In genomic region chr11:112277029-112277428, GRCh38 we compare ENCODE assay signal across 20 cellular contexts. TPM values are rescaled to one million over a fixed set of nuclear protein-coding genes. Genes with fewer than 3 reads are reported as not detected.
DNase-seq lines count a peak whose midpoint lies in the region; ATAC-seq and TF ChIP-seq lines count a peak whose summit lies in the region.
"Had no signal": no experiment of that assay in that cellular context is flagged by ENCODE, and none has a peak within 500 bp of the region (broad histone marks: within the 10 kb centered on the region; RNA-seq: fewer than 3 reads in every experiment).

No MANE protein-coding gene starts in this region.

- ATAC-seq in activated naive CD8-positive, alpha-beta T cell treated with anti-CD3 and anti-CD28 coated beads, Interleukin-2, amount 50 U/mL, for 24 hours: no peak
- ATAC-seq: CD8-positive, alpha-beta T cell; HCT116 had no signal

- no peaks in the 10 kb centered on the region for H3K27me3 ChIP-seq in BLaER1
- no peaks in the 10 kb centered on the region for H3K27me3 ChIP-seq in BLaER1 treated with 17β-estradiol and CSF1 and Interleukin-3, amounts not matched to agents 10 nM and 100 nM
- H3K27me3 ChIP-seq in CD4-positive, alpha-beta memory T cell (ENCODE audit: insufficient read depth, low read length): no peaks in the 10 kb centered on the region
- H3K27me3 ChIP-seq: BE2C had no signal

- H4K20me1 ChIP-seq in BLaER1: no peaks in the 10 kb centered on the region
- no peaks in the 10 kb centered on the region for H4K20me1 ChIP-seq in BLaER1 treated with 17β-estradiol and CSF1 and Interleukin-3, amounts not matched to agents 10 nM and 100 nM

- no peaks in the 10 kb centered on the region for H3K36me3 ChIP-seq in BLaER1
- no peaks in the 10 kb centered on the region for H3K36me3 ChIP-seq in BLaER1 treated with 17β-estradiol and CSF1 and Interleukin-3, amounts not matched to agents 10 nM and 100 nM
- H3K36me3 ChIP-seq in CD4-positive, alpha-beta memory T cell (ENCODE audit: insufficient read depth, low read length): no peaks in the 10 kb centered on the region
- H3K36me3 ChIP-seq: BE2C had no signal

- no peak overlapping the region for H3K9ac ChIP-seq in BLaER1
- H3K9ac ChIP-seq in BLaER1 treated with 17β-estradiol and CSF1 and Interleukin-3, amounts not matched to agents 10 nM and 100 nM: no peak overlapping the region

- no peak overlapping the region for H3K4me3 ChIP-seq in BLaER1
- H3K4me3 ChIP-seq in BLaER1 treated with 17β-estradiol and CSF1 and Interleukin-3, amounts not matched to agents 10 nM and 100 nM: no peak overlapping the region
- no peak overlapping the region for H3K4me3 ChIP-seq in CD4-positive, alpha-beta memory T cell (ENCODE audit: low read length in 2 of 2)

- DNase-seq in MV-4-11 (lab: John Stamatoyannopoulos, UW) (peak; percentile 8), chondrocyte (ENCODE audit: low spot score) (no peak), amniotic stem cell (lab: John Stamatoyannopoulos, UW) (no peak), NCI-H446 (lab: John Stamatoyannopoulos, UW) (no peak)
- no peak for DNase-seq in activated naive CD8-positive, alpha-beta T cell treated with anti-CD3 and anti-CD28 coated beads, Interleukin-2, amount 50 U/mL, for 24 hours
- DNase-seq in CD4-positive, alpha-beta memory T cell: no peak
- DNase-seq: ACHN; BE2C; Calu3; CD8-positive, alpha-beta T cell; DMS79 treated with DMSO at 0.1 percent for 48 hours; GF-D8; GOT3; H7; HFFc6; KBM-7 had no signal

- no peak overlapping the region for H3K4me3 Mint-ChIP-seq in chondrocyte (ENCODE audit: unreplicated experiment)
- no peak overlapping the region for H3K4me3 Mint-ChIP-seq in activated naive CD8-positive, alpha-beta T cell treated with anti-CD3 and anti-CD28 coated beads, Interleukin-2, amount 50 U/mL, for 24 hours
- H3K4me3 Mint-ChIP-seq in CD4-positive, alpha-beta memory T cell: no peak overlapping the region
- H3K4me3 Mint-ChIP-seq: CD14-positive monocyte; CD8-positive, alpha-beta T cell; HFFc6 had no signal

- H3K9me3 Mint-ChIP-seq in chondrocyte (ENCODE audit: low read depth): no peaks in the 10 kb centered on the region
- H3K9me3 Mint-ChIP-seq in activated naive CD8-positive, alpha-beta T cell treated with anti-CD3 and anti-CD28 coated beads, Interleukin-2, amount 50 U/mL, for 24 hours: no peaks in the 10 kb centered on the region
- no peaks in the 10 kb centered on the region for H3K9me3 Mint-ChIP-seq in CD4-positive, alpha-beta memory T cell
- H3K9me3 Mint-ChIP-seq: CD8-positive, alpha-beta T cell; HFFc6 had no signal

- no peaks in the 10 kb centered on the region for H3K36me3 Mint-ChIP-seq in chondrocyte (ENCODE audit: low read depth)
- no peaks in the 10 kb centered on the region for H3K36me3 Mint-ChIP-seq in activated naive CD8-positive, alpha-beta T cell treated with anti-CD3 and anti-CD28 coated beads, Interleukin-2, amount 50 U/mL, for 24 hours (ENCODE audit: low read depth)
- H3K36me3 Mint-ChIP-seq in CD4-positive, alpha-beta memory T cell: peaks cover 0 to 6% of the 10 kb centered on the region in 2 donors
- H3K36me3 Mint-ChIP-seq: CD8-positive, alpha-beta T cell had no signal

- H3K9me3 ChIP-seq in BLaER1: peaks cover 6% of the 10 kb centered on the region; the same call in 1 of the 2 replicates
- H3K9me3 ChIP-seq in BLaER1 treated with 17β-estradiol and CSF1 and Interleukin-3, amounts not matched to agents 10 nM and 100 nM (replicated peaks in 1 of 11): peaks cover 0 to 13% (median 7%) of the 10 kb centered on the region in 11 experiments; a peak in 8 of 22 replicates
- H3K9me3 ChIP-seq in CD4-positive, alpha-beta memory T cell (ENCODE audit: control insufficient read depth in 1 of 2, low read length in 2 of 2): no peaks in the 10 kb centered on the region
- H3K9me3 ChIP-seq: BE2C had no signal

- peaks cover 77% of the 10 kb centered on the region for H3K4me1 ChIP-seq in BLaER1
- peaks cover 10 to 70% (median 49%) of the 10 kb centered on the region in 10 experiments; a peak in 19 of 20 replicates for H3K4me1 ChIP-seq in BLaER1 treated with 17β-estradiol and CSF1 and Interleukin-3, amounts not matched to agents 10 nM and 100 nM
- peaks cover 14% of the 10 kb centered on the region for H3K4me1 ChIP-seq in CD4-positive, alpha-beta memory T cell (ENCODE audit: insufficient read depth, low read length)
- H3K4me1 ChIP-seq: BE2C had no signal

- TF ChIP-seq CTCF in chondrocyte (IDR thresholded peaks at IDR 0.05): no peak

- POLR2A ChIA-PET in CD4-positive, alpha-beta memory T cell (lab: Charles Lee; ENCODE audit: partially characterized antibody): no interaction called here

- intact Hi-C loops in CD4-positive, alpha-beta memory T cell (cut with micrococcal nuclease): no loop called here

- H3K4me1 Mint-ChIP-seq in chondrocyte (ENCODE audit: low read depth): peaks cover 37% of the 10 kb centered on the region
- H3K4me1 Mint-ChIP-seq in activated naive CD8-positive, alpha-beta T cell treated with anti-CD3 and anti-CD28 coated beads, Interleukin-2, amount 50 U/mL, for 24 hours: peaks cover 8% of the 10 kb centered on the region
- H3K4me1 Mint-ChIP-seq in CD4-positive, alpha-beta memory T cell: peaks cover 13 to 17% (median 14%) of the 10 kb centered on the region in 4 donors

- peak overlapping the region; percentile 88 for H3K27ac Mint-ChIP-seq in chondrocyte (ENCODE audit: unreplicated experiment)
- H3K27ac Mint-ChIP-seq in activated naive CD8-positive, alpha-beta T cell treated with anti-CD3 and anti-CD28 coated beads, Interleukin-2, amount 50 U/mL, for 24 hours: no peak overlapping the region
- no peak overlapping the region for H3K27ac Mint-ChIP-seq in CD4-positive, alpha-beta memory T cell
- H3K27ac Mint-ChIP-seq: CD14-positive monocyte; CD8-positive, alpha-beta T cell had no signal

- no peaks in the 10 kb centered on the region for H3K27me3 Mint-ChIP-seq in chondrocyte (ENCODE audit: low read depth)
- no peaks in the 10 kb centered on the region for H3K27me3 Mint-ChIP-seq in activated naive CD8-positive, alpha-beta T cell treated with anti-CD3 and anti-CD28 coated beads, Interleukin-2, amount 50 U/mL, for 24 hours
- no peaks in the 10 kb centered on the region for H3K27me3 Mint-ChIP-seq in CD4-positive, alpha-beta memory T cell

- no peak overlapping the region for H3K27ac ChIP-seq in BLaER1
- no peak overlapping the region for H3K27ac ChIP-seq in BLaER1 treated with 17β-estradiol and CSF1 and Interleukin-3, amounts not matched to agents 10 nM and 100 nM
- no peak overlapping the region for H3K27ac ChIP-seq in CD4-positive, alpha-beta memory T cell (ENCODE audit: low read depth, low read length)

- H3K4me2 ChIP-seq in BLaER1: peak overlapping the region; percentile 98
- peak overlapping the region in 9 of 11 experiments; percentile 17 to 97 (median 50); a peak in 15 of 22 replicates for H3K4me2 ChIP-seq in BLaER1 treated with 17β-estradiol and CSF1 and Interleukin-3, amounts not matched to agents 10 nM and 100 nM

- CTCF ChIA-PET in CD4-positive, alpha-beta memory T cell (lab: Charles Lee; ENCODE audit: partially characterized antibody): interaction anchor here (1.4 to 14.4 kb wide), 4 partner anchors 11 to 519 kb away, joined by 3 to 452 read pairs (median 44); partner anchors contain the start of genes PLET1 and PTS

RNA-seq across cellular contexts. Expression of gene PLET1, which starts 16.4 kb away (rescaled TPM):
- not detected in 3 replicates for total RNA-seq in chondrocyte
- not detected for total RNA-seq in CD4-positive, alpha-beta memory T cell
- not detected for polyA plus RNA-seq in CD4-positive, alpha-beta memory T cell
- total RNA-seq: Calu3; CD8-positive, alpha-beta T cell; H7; HFFc6 had no signal
- polyA plus RNA-seq: CD14-positive monocyte had no signal

RNA-seq across cellular contexts. Expression of gene PTS, which starts 50.8 kb away (rescaled TPM):
- 43.6 to 64.3 TPM (median 45.8 TPM) in 3 replicates for total RNA-seq in chondrocyte
- 10 to 100 TPM; 23.6 to 26.9 TPM for total RNA-seq in CD4-positive, alpha-beta memory T cell
- polyA plus RNA-seq in CD4-positive, alpha-beta memory T cell: 10 to 100 TPM; 11.2 to 11.4 TPM
